In genomic region chr10:103645141-103646054, GRCh38 we compare ENCODE assay signal across 8 cellular contexts.
DNase-seq lines count a peak whose midpoint lies in the region; ATAC-seq and TF ChIP-seq lines count a peak whose summit lies in the region.

No MANE protein-coding gene starts in this region.

- no peaks in the 10 kb centered on the region for H3K27me3 Mint-ChIP-seq in activated CD8-positive, alpha-beta T cell treated with anti-CD3 and anti-CD28 coated beads, Interleukin-2, amount 10 ng/mL, durations not matched to agents 7 days and 5 days (ENCODE audit: low read depth)

- ATAC-seq in RWPE2 (ENCODE audit: low read depth), result peak; percentile 66
- no peak for ATAC-seq in activated CD8-positive, alpha-beta T cell treated with anti-CD3 and anti-CD28 coated beads, Interleukin-2, amount 10 ng/mL, durations not matched to agents 7 days and 5 days
- no peak for ATAC-seq in HG03025 (IDR thresholded peaks at IDR 0.05; ENCODE audit: low FRiP score, unreplicated experiment)

- no peak overlapping the region for H3K4me3 ChIP-seq in RWPE2 (ENCODE audit: severe bottlenecking)
- H3K4me3 ChIP-seq in esophagus squamous epithelium, result no peak overlapping the region

- no peaks in the 10 kb centered on the region for H3K9me3 ChIP-seq in RWPE2 (ENCODE audit: severe bottlenecking)
- no peaks in the 10 kb centered on the region for H3K9me3 ChIP-seq in esophagus squamous epithelium

- H3K36me3 ChIP-seq in RWPE2 (ENCODE audit: low read depth) (peaks cover 13% of the 10 kb centered on the region), esophagus squamous epithelium (peaks cover 0 to 41% (median 0%) of the 10 kb centered on the region in 3 donors)

- H3K4me1 ChIP-seq in RWPE2 (ENCODE audit: insufficient read depth, poor library complexity, severe bottlenecking) (peaks cover 21% of the 10 kb centered on the region), esophagus squamous epithelium (peaks cover 31 to 98% (median 90%) of the 10 kb centered on the region in 3 donors)

- H3K27ac Mint-ChIP-seq in activated CD8-positive, alpha-beta T cell treated with anti-CD3 and anti-CD28 coated beads, Interleukin-2, amount 10 ng/mL, durations not matched to agents 7 days and 5 days, result no peak overlapping the region

- no peaks in the 10 kb centered on the region for H3K4me1 Mint-ChIP-seq in activated CD8-positive, alpha-beta T cell treated with anti-CD3 and anti-CD28 coated beads, Interleukin-2, amount 10 ng/mL, durations not matched to agents 7 days and 5 days (ENCODE audit: low read depth)

- H3K4me3 Mint-ChIP-seq in activated CD8-positive, alpha-beta T cell treated with anti-CD3 and anti-CD28 coated beads, Interleukin-2, amount 10 ng/mL, durations not matched to agents 7 days and 5 days, result no peak overlapping the region

- H3K36me3 Mint-ChIP-seq in activated CD8-positive, alpha-beta T cell treated with anti-CD3 and anti-CD28 coated beads, Interleukin-2, amount 10 ng/mL, durations not matched to agents 7 days and 5 days (ENCODE audit: low read depth), result no peaks in the 10 kb centered on the region

- no peak for TF ChIP-seq CTCF in RWPE2 (IDR thresholded peaks at IDR 0.05; ENCODE audit: poor library complexity, severe bottlenecking)
- no peak for TF ChIP-seq CTCF in esophagus squamous epithelium (IDR thresholded peaks at IDR 0.05)

- TF ChIP-seq POLR2A in esophagus squamous epithelium (IDR thresholded peaks at IDR 0.05), result no peak

- H3K27ac ChIP-seq in RWPE2 (ENCODE audit: poor library complexity, severe bottlenecking) (peak overlapping the region; percentile 62), esophagus squamous epithelium (peak overlapping the region; percentile 20 to 75 (median 70))

- DNase-seq in Ammon's horn (ENCODE audit: low spot score), result peak; percentile 69
- DNase-seq in RWPE2 (ENCODE audit: low spot score), result no peak
- DNase-seq in esophagus squamous epithelium (lab: John Stamatoyannopoulos, UW), result no peak
- peak; percentile 73 for DNase-seq in occipital lobe (lab: John Stamatoyannopoulos, UW)
- DNase-seq in activated CD8-positive, alpha-beta T cell treated with anti-CD3 and anti-CD28 coated beads, Interleukin-2, amount 10 ng/mL, durations not matched to agents 7 days and 5 days, result no peak
- no peak for DNase-seq in NCI-H146 treated with DMSO at 0.1 percent for 48 hours (lab: John Stamatoyannopoulos, UW; ENCODE audit: unreplicated experiment)
- DNase-seq in HT-29 (ENCODE audit: low spot score), result no peak

- WGBS in esophagus squamous epithelium, 2 donors, result 30 to 47% methylated on average over 8 to 10 of the region's 12 CpGs

- no peaks in the 10 kb centered on the region for H3K9me3 Mint-ChIP-seq in activated CD8-positive, alpha-beta T cell treated with anti-CD3 and anti-CD28 coated beads, Interleukin-2, amount 10 ng/mL, durations not matched to agents 7 days and 5 days (ENCODE audit: insufficient read depth)

- POLR2A ChIA-PET in activated CD8-positive, alpha-beta T cell treated with anti-CD3 and anti-CD28 coated beads, Interleukin-2, amount 10 ng/mL, durations not matched to agents 7 days and 5 days (lab: Charles Lee), result no interaction called here

- intact Hi-C loops in esophagus squamous epithelium (cut with DNase I), result no loop called here

- CTCF ChIA-PET in activated CD8-positive, alpha-beta T cell treated with anti-CD3 and anti-CD28 coated beads, Interleukin-2, amount 10 ng/mL, durations not matched to agents 7 days and 5 days (lab: Charles Lee), result interaction anchor here (1.1 to 1.6 kb wide), 2 partner anchors 41 to 52 kb away, joined by 3 to 7 read pairs; no protein-coding TSS in a partner anchor

- H3K27me3 ChIP-seq in RWPE2 (ENCODE audit: insufficient read depth, poor library complexity, severe bottlenecking) (no peaks in the 10 kb centered on the region), esophagus squamous epithelium (no peaks in the 10 kb centered on the region)

Comparison
In these comparisons a context has a peak if more than half of its experiments do, and no peak if none do; other contexts are left out.
1. DNase-seq: peak in Ammon's horn (single experiment) and occipital lobe (single experiment); none in RWPE2 (single experiment), esophagus squamous epithelium (single experiment), activated CD8-positive, alpha-beta T cell treated with anti-CD3 and anti-CD28 coated beads, Interleukin-2, amount 10 ng/mL, durations not matched to agents 7 days and 5 days (single experiment), NCI-H146 treated with DMSO at 0.1 percent for 48 hours (single experiment) and HT-29 (single experiment).